Comparison of ENCODE assay signal across 9 cellular contexts in genomic region chr22:35380013-35380412, GRCh38. TPM values are rescaled to one million over a fixed set of nuclear protein-coding genes. Genes with fewer than 3 reads are reported as not detected.
DNase-seq lines count a peak whose midpoint lies in the region; ATAC-seq and TF ChIP-seq lines count a peak whose summit lies in the region.
"Had no signal": no experiment of that assay in that cellular context is flagged by ENCODE, and none has a peak within 500 bp of the region (broad histone marks: within the 10 kb centered on the region; RNA-seq: fewer than 3 reads in every experiment).

No MANE protein-coding gene starts in this region.

- ATAC-seq in effector memory CD8-positive, alpha-beta T cell (replicated peaks) = no peak
- ATAC-seq in naive B cell (ENCODE audit: low read depth in 2 of 2) = no peak

- peaks cover 72% of the 10 kb centered on the region for H3K4me1 ChIP-seq in PC-9 (replicated peaks; ENCODE audit: insufficient read depth)
- peaks cover 0 to 39% (median 24%) of the 10 kb centered on the region in 4 donors for H3K4me1 ChIP-seq in tibial artery

- H4K20me1 ChIP-seq in PC-9 (ENCODE audit: insufficient read depth) = no peaks in the 10 kb centered on the region

- TF ChIP-seq CTCF in PC-9 (conservative IDR thresholded peaks at IDR 0.05) (no peak), tibial artery (IDR thresholded peaks at IDR 0.05) (no peak)

- CTCF ChIA-PET in PC-9 (lab: Charles Lee) = interaction anchor here (0.6 kb wide), 4 partner anchors 13 to 1046 kb away, joined by 3 to 18 read pairs (median 5); no protein-coding TSS in a partner anchor

- 0 out of 2 replicates have a peak, but pooled peaks cover 4% of the 10 kb centered on the region for H3K79me2 ChIP-seq in PC-9 (ENCODE audit: low read depth)

- peak overlapping the region; percentile 86 for H3K4me2 ChIP-seq in PC-9

- H3K4me3 ChIP-seq in PC-9 (peak overlapping the region; percentile 68; the same call in 1 of the 2 replicates), tibial artery (no peak overlapping the region)

- H3K27me3 ChIP-seq in PC-9 (ENCODE audit: insufficient read depth, low read depth) (no peaks in the 10 kb centered on the region), tibial artery (no peaks in the 10 kb centered on the region)
- H3K27me3 ChIP-seq: SJCRH30 had no signal

- H3K9me3 ChIP-seq in PC-9 (ENCODE audit: insufficient read depth, low read depth) (no peaks in the 10 kb centered on the region), tibial artery (no peaks in the 10 kb centered on the region)
- H3K9me3 ChIP-seq: SJCRH30 had no signal

- peak overlapping the region in 1 of 2 donors; percentile 78 for H3K27ac Mint-ChIP-seq in effector memory CD8-positive, alpha-beta T cell
- peak overlapping the region in 3 of 6 donors; percentile 26 to 81 (median 28) for H3K27ac Mint-ChIP-seq in naive B cell

- DNase-seq in PC-9 (peak in 1 of 2 experiments; percentile 70), naive B cell (no peak), tibial artery (no peak), cardiac septum (ENCODE audit: low spot score) (no peak), foreskin melanocyte (no peak), NCI-H1048 (lab: John Stamatoyannopoulos, UW) (no peak)
- no peak for DNase-seq in effector memory CD8-positive, alpha-beta T cell
- DNase-seq: activated CD4-positive, alpha-beta T cell treated with anti-CD3 and anti-CD28 coated beads, Interleukin-2, amount 50 U/mL, for 48 hours had no signal

- H2AFZ ChIP-seq in PC-9 = no peak overlapping the region

- intact Hi-C loops in PC-9 (cut with micrococcal nuclease; ENCODE audit: unreplicated experiment) = no loop called here
- intact Hi-C loops in tibial artery (cut with DNase I; ENCODE audit: low total_unique reads) = no loop called here
- intact Hi-C loops in cardiac septum (cut with DNase I) = loop anchor here (10.0 kb wide), 1 partner anchor 45 kb away; no protein-coding TSS in a partner anchor

- no peaks in the 10 kb centered on the region for H3K9me2 ChIP-seq in PC-9 (ENCODE audit: insufficient read depth)

- H3K36me3 ChIP-seq in PC-9 (ENCODE audit: low read depth) (peaks cover 6% of the 10 kb centered on the region; the same call in 1 of the 2 replicates), tibial artery (peaks cover 0 to 10% (median 0%) of the 10 kb centered on the region in 3 donors)

- H3F3A ChIP-seq in PC-9 (ENCODE audit: insufficient read depth, low read depth) = peaks cover 58% of the 10 kb centered on the region

- BruUV-seq in PC-9 (replicated peaks; lab: Mats Ljungman, UMichigan) = no TSS peak

- peaks cover 13 to 20% of the 10 kb centered on the region in 2 donors for H3K4me1 Mint-ChIP-seq in effector memory CD8-positive, alpha-beta T cell (ENCODE audit: low read depth in 2 of 2)
- H3K4me1 Mint-ChIP-seq in naive B cell = peaks cover 27 to 55% (median 39%) of the 10 kb centered on the region in 3 donors

- H3K4me3 Mint-ChIP-seq in effector memory CD8-positive, alpha-beta T cell = peak overlapping the region; percentile 65 to 72
- H3K4me3 Mint-ChIP-seq in naive B cell = peak overlapping the region; percentile 16 to 91 (median 68)

- peaks cover 7 to 20% of the 10 kb centered on the region in 2 donors for H3K27me3 Mint-ChIP-seq in effector memory CD8-positive, alpha-beta T cell
- H3K27me3 Mint-ChIP-seq in naive B cell = peaks cover 0 to 28% (median 0%) of the 10 kb centered on the region in 3 donors

- peak overlapping the region; percentile 55 for H3K27ac ChIP-seq in PC-9
- H3K27ac ChIP-seq in tibial artery = peak overlapping the region; percentile 88 to 93

- no peaks in the 10 kb centered on the region for H3K9me3 Mint-ChIP-seq in effector memory CD8-positive, alpha-beta T cell
- no peaks in the 10 kb centered on the region for H3K9me3 Mint-ChIP-seq in naive B cell

- POLR2A ChIA-PET in PC-9 (lab: Charles Lee; ENCODE audit: unreplicated experiment) = interaction anchor here (0.6 kb wide), 2 partner anchors 26 to 41 kb away, joined by 4 to 13 read pairs; no protein-coding TSS in a partner anchor

- peaks cover 4% of the 10 kb centered on the region for H3K36me3 Mint-ChIP-seq in effector memory CD8-positive, alpha-beta T cell (ENCODE audit: insufficient read depth)
- no peaks in the 10 kb centered on the region for H3K36me3 Mint-ChIP-seq in naive B cell

RNA-seq across cellular contexts. Expression of gene HMOX1, which starts 0.9 kb away (rescaled TPM):
- 18.4 and 23.7 TPM in 2 replicates for total RNA-seq in PC-9 (2021)
- polyA plus RNA-seq in naive B cell (ENCODE audit: low read depth in 6 of 6) = 1 to 10 TPM; 1.2 to 6.3 (median 2.1) TPM
- total RNA-seq in cardiac septum = 17.3 TPM

RNA-seq across cellular contexts. Expression of gene MCM5, which starts 19.9 kb away (rescaled TPM):
- total RNA-seq in PC-9 (2021) (71.7 and 115 TPM in 2 replicates), cardiac septum (9.0 TPM)
- polyA plus RNA-seq in naive B cell (ENCODE audit: low read depth in 6 of 6) = 10 to 100 TPM; 56.1 to 76.6 (median 64.0) TPM
